17 cellular contexts compared by ENCODE assay signal in the genomic region with DNA sequence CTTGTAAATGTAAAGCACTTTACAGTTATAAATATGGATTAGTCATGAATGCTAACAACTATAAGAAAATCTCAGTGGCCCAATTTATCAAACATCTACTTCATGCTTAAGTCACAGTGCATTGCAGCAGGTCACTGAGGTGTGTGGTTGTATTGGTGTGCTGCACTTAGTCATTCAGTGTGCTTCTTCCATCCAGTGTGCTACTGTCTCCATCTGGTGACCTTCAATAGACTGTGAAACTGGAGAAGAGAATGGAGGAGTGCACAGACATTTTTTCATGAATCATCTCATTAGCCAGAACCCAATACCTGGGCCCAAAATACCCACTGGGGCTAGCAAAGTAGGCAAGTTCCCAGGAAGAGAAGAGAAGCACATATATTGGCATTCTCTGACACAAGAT.
A peak's percentile ranks its signal among the peaks of the same experiment; 100 is the strongest.
DNase-seq lines count a peak whose midpoint lies in the region; ATAC-seq and TF ChIP-seq lines count a peak whose summit lies in the region.
"Had no signal": no experiment of that assay in that cellular context is flagged by ENCODE, and none has a peak within 500 bp of the region (broad histone marks: within the 10 kb centered on the region; RNA-seq: fewer than 3 reads in every experiment).

No MANE protein-coding gene starts in this region.

- no peaks in the 10 kb centered on the region for H3K27me3 ChIP-seq in brain microvascular endothelial cell (replicated peaks)
- H3K27me3 ChIP-seq: ascending aorta, tibial artery had no signal

- intact Hi-C loops in activated CD4-positive, alpha-beta T cell treated with anti-CD3 and anti-CD28 coated beads for 36 hours (cut with DNase I, micrococcal nuclease) = no loop called here
- intact Hi-C loops in activated naive CD4-positive, alpha-beta T cell treated with anti-CD3 and anti-CD28 coated beads for 36 hours (cut with micrococcal nuclease) = no loop called here

- POLR2A ChIA-PET in activated CD4-positive, alpha-beta T cell treated with anti-CD3 and anti-CD28 coated beads for 36 hours (lab: Charles Lee) = no interaction called here

- ATAC-seq in activated CD4-positive, alpha-beta T cell treated with anti-CD3 and anti-CD28 coated beads for 36 hours = no peak

- no peaks in the 10 kb centered on the region for H3K4me1 Mint-ChIP-seq in osteocyte (ENCODE audit: unreplicated experiment)
- H3K4me1 Mint-ChIP-seq in activated CD4-positive, alpha-beta T cell treated with anti-CD3 and anti-CD28 coated beads for 36 hours = no peaks in the 10 kb centered on the region
- no peaks in the 10 kb centered on the region for H3K4me1 Mint-ChIP-seq in activated naive CD4-positive, alpha-beta T cell treated with anti-CD3 and anti-CD28 coated beads for 36 hours (ENCODE audit: low read depth)

- in situ Hi-C loops in brain microvascular endothelial cell (cut with HindIII; ENCODE audit: low pct_ligation_motif_present, low sequenced_read_pairs) = no loop called here

- no peaks in the 10 kb centered on the region for H3K36me3 ChIP-seq in brain microvascular endothelial cell (replicated peaks)
- H3K36me3 ChIP-seq: ascending aorta, tibial artery had no signal

- no peaks in the 10 kb centered on the region for H3K36me3 Mint-ChIP-seq in osteocyte (ENCODE audit: unreplicated experiment)
- H3K36me3 Mint-ChIP-seq in activated CD4-positive, alpha-beta T cell treated with anti-CD3 and anti-CD28 coated beads for 36 hours (ENCODE audit: low read depth) = no peaks in the 10 kb centered on the region
- no peaks in the 10 kb centered on the region for H3K36me3 Mint-ChIP-seq in activated naive CD4-positive, alpha-beta T cell treated with anti-CD3 and anti-CD28 coated beads for 36 hours (ENCODE audit: low read depth)

- H3K27ac Mint-ChIP-seq in osteocyte (ENCODE audit: unreplicated experiment) = no peak overlapping the region
- no peak overlapping the region for H3K27ac Mint-ChIP-seq in activated CD4-positive, alpha-beta T cell treated with anti-CD3 and anti-CD28 coated beads for 36 hours
- no peak overlapping the region for H3K27ac Mint-ChIP-seq in activated naive CD4-positive, alpha-beta T cell treated with anti-CD3 and anti-CD28 coated beads for 36 hours

- TF ChIP-seq CTCF in brain microvascular endothelial cell (IDR thresholded peaks at IDR 0.05; ENCODE audit: low read depth, low read length, missing control alignments) = peak; percentile 20
- peak; percentile 11 for TF ChIP-seq CTCF in osteocyte (IDR thresholded peaks at IDR 0.05)

- H3K27ac ChIP-seq in brain microvascular endothelial cell = no peak overlapping the region
- H3K27ac ChIP-seq: ascending aorta, tibial artery had no signal

- CTCF ChIA-PET in activated CD4-positive, alpha-beta T cell treated with anti-CD3 and anti-CD28 coated beads for 36 hours (lab: Charles Lee) = no interaction called here
- CTCF ChIA-PET in activated naive CD4-positive, alpha-beta T cell treated with anti-CD3 and anti-CD28 coated beads for 36 hours (lab: Charles Lee) = no interaction called here

- peaks cover 14% of the 10 kb centered on the region for H3K27me3 Mint-ChIP-seq in osteocyte (ENCODE audit: unreplicated experiment)
- no peaks in the 10 kb centered on the region for H3K27me3 Mint-ChIP-seq in activated CD4-positive, alpha-beta T cell treated with anti-CD3 and anti-CD28 coated beads for 36 hours
- H3K27me3 Mint-ChIP-seq in activated naive CD4-positive, alpha-beta T cell treated with anti-CD3 and anti-CD28 coated beads for 36 hours (ENCODE audit: low read depth) = no peaks in the 10 kb centered on the region

- peak; percentile 8 for DNase-seq in COLO829 (ENCODE audit: low spot score)
- peak; percentile 58 for DNase-seq in HT1080 (ENCODE audit: low read depth)
- no peak for DNase-seq in brain microvascular endothelial cell
- no peak for DNase-seq in osteocyte (ENCODE audit: extremely low spot score, unreplicated experiment)
- no peak for DNase-seq in NCI-H128 (lab: John Stamatoyannopoulos, UW; ENCODE audit: unreplicated experiment)
- no peak for DNase-seq in activated CD4-positive, alpha-beta T cell treated with anti-CD3 and anti-CD28 coated beads for 36 hours
- no peak for DNase-seq in activated naive CD4-positive, alpha-beta T cell treated with anti-CD3 and anti-CD28 coated beads for 36 hours
- DNase-seq: activated CD4-positive, alpha-beta T cell treated with anti-CD3 and anti-CD28 coated beads for 4 hours; activated CD8-positive, alpha-beta memory T cell treated with anti-CD3 and anti-CD28 coated beads, Interleukin-2, amount 50 U/mL, for 48 hours; activated gamma-delta T cell treated with Interleukin-2 at 50 U/mL for 16 hours; dermis blood vessel endothelial cell; GDM1; H7; occipital lobe; stimulated activated CD4-positive, alpha-beta T cell treated with anti-CD3 and anti-CD28 coated beads, Interleukin-4, amount 100 ng/mL, for 4 hours; tibial artery had no signal

- H3K4me3 Mint-ChIP-seq in osteocyte (ENCODE audit: unreplicated experiment) = no peak overlapping the region
- no peak overlapping the region for H3K4me3 Mint-ChIP-seq in activated CD4-positive, alpha-beta T cell treated with anti-CD3 and anti-CD28 coated beads for 36 hours
- no peak overlapping the region for H3K4me3 Mint-ChIP-seq in activated naive CD4-positive, alpha-beta T cell treated with anti-CD3 and anti-CD28 coated beads for 36 hours

- H3K9me3 Mint-ChIP-seq in osteocyte (ENCODE audit: unreplicated experiment) = peaks cover 7% of the 10 kb centered on the region
- peaks cover 13% of the 10 kb centered on the region for H3K9me3 Mint-ChIP-seq in activated CD4-positive, alpha-beta T cell treated with anti-CD3 and anti-CD28 coated beads for 36 hours (ENCODE audit: low read depth)
- peaks cover 8% of the 10 kb centered on the region for H3K9me3 Mint-ChIP-seq in activated naive CD4-positive, alpha-beta T cell treated with anti-CD3 and anti-CD28 coated beads for 36 hours

- no peak overlapping the region for H3K4me3 ChIP-seq in brain microvascular endothelial cell (ENCODE audit: low read depth, low read length)
- H3K4me3 ChIP-seq: ascending aorta, tibial artery had no signal

Comparison
In these comparisons a context has a peak if more than half of its experiments do, and no peak if none do; other contexts are left out.
1. DNase-seq: peak in COLO829 (single experiment) and HT1080 (single experiment); none in brain microvascular endothelial cell (single experiment), osteocyte (single experiment), NCI-H128 (single experiment), activated CD4-positive, alpha-beta T cell treated with anti-CD3 and anti-CD28 coated beads for 36 hours (single experiment) and activated naive CD4-positive, alpha-beta T cell treated with anti-CD3 and anti-CD28 coated beads for 36 hours (single experiment).